In the genomic region with DNA sequence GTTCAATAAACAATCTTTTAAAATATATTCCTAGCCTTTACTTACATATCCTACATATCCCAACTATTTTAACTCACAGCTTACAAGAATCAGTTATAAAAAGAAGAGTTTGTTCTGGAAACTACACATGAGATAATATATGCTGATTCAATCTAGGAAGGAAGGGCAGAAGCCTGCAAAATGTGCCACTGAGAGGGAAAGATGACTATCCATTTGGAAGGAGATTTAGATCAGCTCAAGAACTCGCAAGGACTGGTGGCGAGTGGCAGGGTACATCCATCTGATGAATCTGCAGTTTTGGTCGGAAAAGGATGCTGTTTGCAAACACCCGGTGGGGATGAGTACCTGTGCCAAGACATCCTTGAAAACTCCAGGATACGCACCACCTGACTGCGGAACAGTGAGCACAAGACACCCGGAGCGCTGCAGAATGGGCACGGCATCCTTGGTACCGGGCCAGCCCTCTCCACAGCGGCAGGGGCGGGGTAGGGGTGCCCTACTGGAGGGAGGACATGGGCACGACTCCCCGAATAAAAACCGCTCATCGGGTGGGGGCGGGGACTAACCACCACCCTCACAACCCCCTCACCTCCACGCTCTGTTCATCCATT, we compare ENCODE assay signal across 1 cellular context.
A peak's percentile ranks its signal among the peaks of the same experiment; 100 is the strongest.
TF ChIP-seq lines count a peak whose summit lies in the region.

No MANE protein-coding gene starts in this region.

TF ChIP-seq in HepG2, 621 proteins besides CTCF, POLR2A, EP300 and RAD21 (continued from another document and continues in another):
- TF ChIP-seq, protein P1, sequence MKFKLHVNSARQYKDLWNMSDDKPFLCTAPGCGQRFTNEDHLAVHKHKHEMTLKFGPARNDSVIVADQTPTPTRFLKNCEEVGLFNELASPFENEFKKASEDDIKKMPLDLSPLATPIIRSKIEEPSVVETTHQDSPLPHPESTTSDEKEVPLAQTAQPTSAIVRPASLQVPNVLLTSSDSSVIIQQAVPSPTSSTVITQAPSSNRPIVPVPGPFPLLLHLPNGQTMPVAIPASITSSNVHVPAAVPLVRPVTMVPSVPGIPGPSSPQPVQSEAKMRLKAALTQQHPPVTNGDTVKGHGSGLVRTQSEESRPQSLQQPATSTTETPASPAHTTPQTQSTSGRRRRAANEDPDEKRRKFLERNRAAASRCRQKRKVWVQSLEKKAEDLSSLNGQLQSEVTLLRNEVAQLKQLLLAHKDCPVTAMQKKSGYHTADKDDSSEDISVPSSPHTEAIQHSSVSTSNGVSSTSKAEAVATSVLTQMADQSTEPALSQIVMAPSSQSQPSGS (CRISPR knock-in tag; IDR thresholded peaks at IDR 0.05), result no peak
- TF ChIP-seq ZBTB1 (CRISPR knock-in tag; IDR thresholded peaks at IDR 0.05; ENCODE audit: borderline replicate concordance) (no peak), ZNF20 (CRISPR knock-in tag; IDR thresholded peaks at IDR 0.05) (no peak), KLF11 (CRISPR knock-in tag; IDR thresholded peaks at IDR 0.05) (no peak), NR1H2 (CRISPR knock-in tag; IDR thresholded peaks at IDR 0.05; ENCODE audit: borderline replicate concordance, low read depth) (no peak), HDAC1 (CRISPR knock-in tag; IDR thresholded peaks at IDR 0.05) (no peak), ELF1 (CRISPR knock-in tag; IDR thresholded peaks at IDR 0.05) (no peak), SIN3A (IDR thresholded peaks at IDR 0.05; ENCODE audit: borderline replicate concordance, low read depth, low read length) (no peak), ATF7 (IDR thresholded peaks at IDR 0.05) (no peak), ATF7 (CRISPR knock-in tag; IDR thresholded peaks at IDR 0.05) (0 out of 2 replicates have a peak, but pooled peaks have one; percentile 16), MIER3 (CRISPR knock-in tag; IDR thresholded peaks at IDR 0.05; ENCODE audit: borderline replicate concordance) (no peak), MED1 (CRISPR knock-in tag; IDR thresholded peaks at IDR 0.05) (no peak), ONECUT2 (CRISPR knock-in tag; IDR thresholded peaks at IDR 0.05) (no peak), RARG (CRISPR knock-in tag; IDR thresholded peaks at IDR 0.05; ENCODE audit: low read depth) (no peak), SSRP1 (CRISPR knock-in tag; IDR thresholded peaks at IDR 0.05) (no peak), PAWR (CRISPR knock-in tag; IDR thresholded peaks at IDR 0.05; ENCODE audit: borderline replicate concordance) (no peak), NKX3-1 (CRISPR knock-in tag; IDR thresholded peaks at IDR 0.05) (no peak), ZNF577 (CRISPR knock-in tag; IDR thresholded peaks at IDR 0.05; ENCODE audit: borderline replicate concordance, low read depth) (no peak), ZNF160 (CRISPR knock-in tag; IDR thresholded peaks at IDR 0.05) (no peak)
- TF ChIP-seq, protein P2, sequence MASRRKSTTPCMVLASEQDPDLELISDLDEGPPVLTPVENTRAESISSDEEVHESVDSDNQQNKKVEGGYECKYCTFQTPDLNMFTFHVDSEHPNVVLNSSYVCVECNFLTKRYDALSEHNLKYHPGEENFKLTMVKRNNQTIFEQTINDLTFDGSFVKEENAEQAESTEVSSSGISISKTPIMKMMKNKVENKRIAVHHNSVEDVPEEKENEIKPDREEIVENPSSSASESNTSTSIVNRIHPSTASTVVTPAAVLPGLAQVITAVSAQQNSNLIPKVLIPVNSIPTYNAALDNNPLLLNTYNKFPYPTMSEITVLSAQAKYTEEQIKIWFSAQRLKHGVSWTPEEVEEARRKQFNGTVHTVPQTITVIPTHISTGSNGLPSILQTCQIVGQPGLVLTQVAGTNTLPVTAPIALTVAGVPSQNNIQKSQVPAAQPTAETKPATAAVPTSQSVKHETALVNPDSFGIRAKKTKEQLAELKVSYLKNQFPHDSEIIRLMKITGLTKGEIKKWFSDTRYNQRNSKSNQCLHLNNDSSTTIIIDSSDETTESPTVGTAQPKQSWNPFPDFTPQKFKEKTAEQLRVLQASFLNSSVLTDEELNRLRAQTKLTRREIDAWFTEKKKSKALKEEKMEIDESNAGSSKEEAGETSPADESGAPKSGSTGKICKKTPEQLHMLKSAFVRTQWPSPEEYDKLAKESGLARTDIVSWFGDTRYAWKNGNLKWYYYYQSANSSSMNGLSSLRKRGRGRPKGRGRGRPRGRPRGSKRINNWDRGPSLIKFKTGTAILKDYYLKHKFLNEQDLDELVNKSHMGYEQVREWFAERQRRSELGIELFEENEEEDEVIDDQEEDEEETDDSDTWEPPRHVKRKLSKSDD (CRISPR knock-in tag; IDR thresholded peaks at IDR 0.05; ENCODE audit: low read depth), result no peak; the same call in 1 of the 2 replicates
- TF ChIP-seq, protein P3, sequence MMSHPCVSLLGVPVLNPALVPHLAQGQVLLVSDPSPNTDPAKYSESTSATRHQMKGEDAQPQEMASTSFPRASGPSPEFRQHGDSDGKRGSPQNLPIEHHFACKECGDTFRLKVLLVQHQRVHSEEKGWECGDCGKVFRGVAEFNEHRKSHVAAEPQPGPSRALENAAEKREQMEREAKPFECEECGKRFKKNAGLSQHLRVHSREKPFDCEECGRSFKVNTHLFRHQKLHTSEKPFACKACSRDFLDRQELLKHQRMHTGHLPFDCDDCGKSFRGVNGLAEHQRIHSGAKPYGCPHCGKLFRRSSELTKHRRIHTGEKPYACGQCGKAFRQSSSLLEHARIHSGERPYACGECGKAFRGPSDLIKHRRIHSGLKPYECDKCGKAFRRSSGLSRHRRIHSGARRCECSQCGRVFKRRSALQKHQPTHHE (CRISPR knock-in tag; IDR thresholded peaks at IDR 0.05; ENCODE audit: borderline replicate concordance), result no peak
- TF ChIP-seq, protein P4, sequence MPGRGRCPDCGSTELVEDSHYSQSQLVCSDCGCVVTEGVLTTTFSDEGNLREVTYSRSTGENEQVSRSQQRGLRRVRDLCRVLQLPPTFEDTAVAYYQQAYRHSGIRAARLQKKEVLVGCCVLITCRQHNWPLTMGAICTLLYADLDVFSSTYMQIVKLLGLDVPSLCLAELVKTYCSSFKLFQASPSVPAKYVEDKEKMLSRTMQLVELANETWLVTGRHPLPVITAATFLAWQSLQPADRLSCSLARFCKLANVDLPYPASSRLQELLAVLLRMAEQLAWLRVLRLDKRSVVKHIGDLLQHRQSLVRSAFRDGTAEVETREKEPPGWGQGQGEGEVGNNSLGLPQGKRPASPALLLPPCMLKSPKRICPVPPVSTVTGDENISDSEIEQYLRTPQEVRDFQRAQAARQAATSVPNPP (CRISPR knock-in tag; IDR thresholded peaks at IDR 0.05), result no peak
- TF ChIP-seq, protein P5, sequence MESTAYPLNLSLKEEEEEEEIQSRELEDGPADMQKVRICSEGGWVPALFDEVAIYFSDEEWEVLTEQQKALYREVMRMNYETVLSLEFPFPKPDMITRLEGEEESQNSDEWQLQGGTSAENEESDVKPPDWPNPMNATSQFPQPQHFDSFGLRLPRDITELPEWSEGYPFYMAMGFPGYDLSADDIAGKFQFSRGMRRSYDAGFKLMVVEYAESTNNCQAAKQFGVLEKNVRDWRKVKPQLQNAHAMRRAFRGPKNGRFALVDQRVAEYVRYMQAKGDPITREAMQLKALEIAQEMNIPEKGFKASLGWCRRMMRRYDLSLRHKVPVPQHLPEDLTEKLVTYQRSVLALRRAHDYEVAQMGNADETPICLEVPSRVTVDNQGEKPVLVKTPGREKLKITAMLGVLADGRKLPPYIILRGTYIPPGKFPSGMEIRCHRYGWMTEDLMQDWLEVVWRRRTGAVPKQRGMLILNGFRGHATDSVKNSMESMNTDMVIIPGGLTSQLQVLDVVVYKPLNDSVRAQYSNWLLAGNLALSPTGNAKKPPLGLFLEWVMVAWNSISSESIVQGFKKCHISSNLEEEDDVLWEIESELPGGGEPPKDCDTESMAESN (CRISPR knock-in tag; conservative IDR thresholded peaks at IDR 0.05), result no peak
- TF ChIP-seq, protein P6, sequence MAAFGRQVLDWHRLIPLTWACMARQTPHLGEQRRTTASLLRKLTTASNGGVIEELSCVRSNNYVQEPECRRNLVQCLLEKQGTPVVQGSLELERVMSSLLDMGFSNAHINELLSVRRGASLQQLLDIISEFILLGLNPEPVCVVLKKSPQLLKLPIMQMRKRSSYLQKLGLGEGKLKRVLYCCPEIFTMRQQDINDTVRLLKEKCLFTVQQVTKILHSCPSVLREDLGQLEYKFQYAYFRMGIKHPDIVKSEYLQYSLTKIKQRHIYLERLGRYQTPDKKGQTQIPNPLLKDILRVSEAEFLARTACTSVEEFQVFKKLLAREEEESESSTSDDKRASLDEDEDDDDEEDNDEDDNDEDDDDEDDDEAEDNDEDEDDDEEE (CRISPR knock-in tag; IDR thresholded peaks at IDR 0.05), result no peak
- TF ChIP-seq, protein P7, sequence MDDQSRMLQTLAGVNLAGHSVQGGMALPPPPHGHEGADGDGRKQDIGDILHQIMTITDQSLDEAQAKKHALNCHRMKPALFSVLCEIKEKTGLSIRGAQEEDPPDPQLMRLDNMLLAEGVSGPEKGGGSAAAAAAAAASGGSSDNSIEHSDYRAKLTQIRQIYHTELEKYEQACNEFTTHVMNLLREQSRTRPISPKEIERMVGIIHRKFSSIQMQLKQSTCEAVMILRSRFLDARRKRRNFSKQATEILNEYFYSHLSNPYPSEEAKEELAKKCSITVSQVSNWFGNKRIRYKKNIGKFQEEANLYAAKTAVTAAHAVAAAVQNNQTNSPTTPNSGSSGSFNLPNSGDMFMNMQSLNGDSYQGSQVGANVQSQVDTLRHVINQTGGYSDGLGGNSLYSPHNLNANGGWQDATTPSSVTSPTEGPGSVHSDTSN (CRISPR knock-in tag; IDR thresholded peaks at IDR 0.05; ENCODE audit: borderline replicate concordance), result no peak
- TF ChIP-seq, protein P8, sequence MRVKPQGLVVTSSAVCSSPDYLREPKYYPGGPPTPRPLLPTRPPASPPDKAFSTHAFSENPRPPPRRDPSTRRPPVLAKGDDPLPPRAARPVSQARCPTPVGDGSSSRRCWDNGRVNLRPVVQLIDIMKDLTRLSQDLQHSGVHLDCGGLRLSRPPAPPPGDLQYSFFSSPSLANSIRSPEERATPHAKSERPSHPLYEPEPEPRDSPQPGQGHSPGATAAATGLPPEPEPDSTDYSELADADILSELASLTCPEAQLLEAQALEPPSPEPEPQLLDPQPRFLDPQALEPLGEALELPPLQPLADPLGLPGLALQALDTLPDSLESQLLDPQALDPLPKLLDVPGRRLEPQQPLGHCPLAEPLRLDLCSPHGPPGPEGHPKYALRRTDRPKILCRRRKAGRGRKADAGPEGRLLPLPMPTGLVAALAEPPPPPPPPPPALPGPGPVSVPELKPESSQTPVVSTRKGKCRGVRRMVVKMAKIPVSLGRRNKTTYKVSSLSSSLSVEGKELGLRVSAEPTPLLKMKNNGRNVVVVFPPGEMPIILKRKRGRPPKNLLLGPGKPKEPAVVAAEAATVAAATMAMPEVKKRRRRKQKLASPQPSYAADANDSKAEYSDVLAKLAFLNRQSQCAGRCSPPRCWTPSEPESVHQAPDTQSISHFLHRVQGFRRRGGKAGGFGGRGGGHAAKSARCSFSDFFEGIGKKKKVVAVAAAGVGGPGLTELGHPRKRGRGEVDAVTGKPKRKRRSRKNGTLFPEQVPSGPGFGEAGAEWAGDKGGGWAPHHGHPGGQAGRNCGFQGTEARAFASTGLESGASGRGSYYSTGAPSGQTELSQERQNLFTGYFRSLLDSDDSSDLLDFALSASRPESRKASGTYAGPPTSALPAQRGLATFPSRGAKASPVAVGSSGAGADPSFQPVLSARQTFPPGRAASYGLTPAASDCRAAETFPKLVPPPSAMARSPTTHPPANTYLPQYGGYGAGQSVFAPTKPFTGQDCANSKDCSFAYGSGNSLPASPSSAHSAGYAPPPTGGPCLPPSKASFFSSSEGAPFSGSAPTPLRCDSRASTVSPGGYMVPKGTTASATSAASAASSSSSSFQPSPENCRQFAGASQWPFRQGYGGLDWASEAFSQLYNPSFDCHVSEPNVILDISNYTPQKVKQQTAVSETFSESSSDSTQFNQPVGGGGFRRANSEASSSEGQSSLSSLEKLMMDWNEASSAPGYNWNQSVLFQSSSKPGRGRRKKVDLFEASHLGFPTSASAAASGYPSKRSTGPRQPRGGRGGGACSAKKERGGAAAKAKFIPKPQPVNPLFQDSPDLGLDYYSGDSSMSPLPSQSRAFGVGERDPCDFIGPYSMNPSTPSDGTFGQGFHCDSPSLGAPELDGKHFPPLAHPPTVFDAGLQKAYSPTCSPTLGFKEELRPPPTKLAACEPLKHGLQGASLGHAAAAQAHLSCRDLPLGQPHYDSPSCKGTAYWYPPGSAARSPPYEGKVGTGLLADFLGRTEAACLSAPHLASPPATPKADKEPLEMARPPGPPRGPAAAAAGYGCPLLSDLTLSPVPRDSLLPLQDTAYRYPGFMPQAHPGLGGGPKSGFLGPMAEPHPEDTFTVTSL (CRISPR knock-in tag; IDR thresholded peaks at IDR 0.05; ENCODE audit: borderline replicate concordance), result no peak
- TF ChIP-seq, protein P9, sequence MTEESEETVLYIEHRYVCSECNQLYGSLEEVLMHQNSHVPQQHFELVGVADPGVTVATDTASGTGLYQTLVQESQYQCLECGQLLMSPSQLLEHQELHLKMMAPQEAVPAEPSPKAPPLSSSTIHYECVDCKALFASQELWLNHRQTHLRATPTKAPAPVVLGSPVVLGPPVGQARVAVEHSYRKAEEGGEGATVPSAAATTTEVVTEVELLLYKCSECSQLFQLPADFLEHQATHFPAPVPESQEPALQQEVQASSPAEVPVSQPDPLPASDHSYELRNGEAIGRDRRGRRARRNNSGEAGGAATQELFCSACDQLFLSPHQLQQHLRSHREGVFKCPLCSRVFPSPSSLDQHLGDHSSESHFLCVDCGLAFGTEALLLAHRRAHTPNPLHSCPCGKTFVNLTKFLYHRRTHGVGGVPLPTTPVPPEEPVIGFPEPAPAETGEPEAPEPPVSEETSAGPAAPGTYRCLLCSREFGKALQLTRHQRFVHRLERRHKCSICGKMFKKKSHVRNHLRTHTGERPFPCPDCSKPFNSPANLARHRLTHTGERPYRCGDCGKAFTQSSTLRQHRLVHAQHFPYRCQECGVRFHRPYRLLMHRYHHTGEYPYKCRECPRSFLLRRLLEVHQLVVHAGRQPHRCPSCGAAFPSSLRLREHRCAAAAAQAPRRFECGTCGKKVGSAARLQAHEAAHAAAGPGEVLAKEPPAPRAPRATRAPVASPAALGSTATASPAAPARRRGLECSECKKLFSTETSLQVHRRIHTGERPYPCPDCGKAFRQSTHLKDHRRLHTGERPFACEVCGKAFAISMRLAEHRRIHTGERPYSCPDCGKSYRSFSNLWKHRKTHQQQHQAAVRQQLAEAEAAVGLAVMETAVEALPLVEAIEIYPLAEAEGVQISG (CRISPR knock-in tag; IDR thresholded peaks at IDR 0.05), result no peak
- TF ChIP-seq, protein P10, sequence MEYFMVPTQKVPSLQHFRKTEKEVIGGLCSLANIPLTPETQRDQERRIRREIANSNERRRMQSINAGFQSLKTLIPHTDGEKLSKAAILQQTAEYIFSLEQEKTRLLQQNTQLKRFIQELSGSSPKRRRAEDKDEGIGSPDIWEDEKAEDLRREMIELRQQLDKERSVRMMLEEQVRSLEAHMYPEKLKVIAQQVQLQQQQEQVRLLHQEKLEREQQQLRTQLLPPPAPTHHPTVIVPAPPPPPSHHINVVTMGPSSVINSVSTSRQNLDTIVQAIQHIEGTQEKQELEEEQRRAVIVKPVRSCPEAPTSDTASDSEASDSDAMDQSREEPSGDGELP (IDR thresholded peaks at IDR 0.05; ENCODE audit: borderline replicate concordance, low read depth), result no peak
- TF ChIP-seq, protein P11, sequence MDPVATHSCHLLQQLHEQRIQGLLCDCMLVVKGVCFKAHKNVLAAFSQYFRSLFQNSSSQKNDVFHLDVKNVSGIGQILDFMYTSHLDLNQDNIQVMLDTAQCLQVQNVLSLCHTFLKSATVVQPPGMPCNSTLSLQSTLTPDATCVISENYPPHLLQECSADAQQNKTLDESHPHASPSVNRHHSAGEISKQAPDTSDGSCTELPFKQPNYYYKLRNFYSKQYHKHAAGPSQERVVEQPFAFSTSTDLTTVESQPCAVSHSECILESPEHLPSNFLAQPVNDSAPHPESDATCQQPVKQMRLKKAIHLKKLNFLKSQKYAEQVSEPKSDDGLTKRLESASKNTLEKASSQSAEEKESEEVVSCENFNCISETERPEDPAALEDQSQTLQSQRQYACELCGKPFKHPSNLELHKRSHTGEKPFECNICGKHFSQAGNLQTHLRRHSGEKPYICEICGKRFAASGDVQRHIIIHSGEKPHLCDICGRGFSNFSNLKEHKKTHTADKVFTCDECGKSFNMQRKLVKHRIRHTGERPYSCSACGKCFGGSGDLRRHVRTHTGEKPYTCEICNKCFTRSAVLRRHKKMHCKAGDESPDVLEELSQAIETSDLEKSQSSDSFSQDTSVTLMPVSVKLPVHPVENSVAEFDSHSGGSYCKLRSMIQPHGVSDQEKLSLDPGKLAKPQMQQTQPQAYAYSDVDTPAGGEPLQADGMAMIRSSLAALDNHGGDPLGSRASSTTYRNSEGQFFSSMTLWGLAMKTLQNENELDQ (CRISPR knock-in tag; IDR thresholded peaks at IDR 0.05; ENCODE audit: borderline replicate concordance), result no peak
